24 cellular contexts compared by ENCODE assay signal in the genomic region with DNA sequence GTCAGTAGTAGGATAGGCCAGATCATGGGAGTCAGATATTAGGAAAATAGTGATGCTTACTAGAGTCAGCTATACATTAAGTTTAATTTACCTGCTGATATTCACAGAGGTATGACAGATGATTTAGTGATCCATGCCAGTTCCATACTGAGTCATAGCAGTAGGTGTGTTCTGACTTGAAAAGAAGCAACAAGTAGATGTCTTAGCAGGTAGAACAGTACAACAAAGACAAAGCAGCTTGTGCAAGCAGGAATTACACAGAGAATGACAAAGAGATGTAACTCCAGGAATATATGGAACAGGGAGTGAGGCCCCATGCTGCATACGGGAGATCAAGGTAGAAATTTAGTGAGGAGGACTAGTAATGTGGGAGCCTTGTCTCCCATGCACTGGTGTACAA.
"Had no signal": no experiment of that assay in that cellular context is flagged by ENCODE, and none has a peak within 500 bp of the region (broad histone marks: within the 10 kb centered on the region; RNA-seq: fewer than 3 reads in every experiment).

No MANE protein-coding gene starts in this region.

- H3K27ac ChIP-seq: brain microvascular endothelial cell, gastroesophageal sphincter, neutrophil, right lobe of liver, vagina had no signal

- H3K4me1 ChIP-seq: gastroesophageal sphincter, right lobe of liver had no signal

- DNase-seq: activated CD4-positive, alpha-beta T cell treated with anti-CD3 and anti-CD28 coated beads, Interleukin-2, amount 10 ng/mL, durations not matched to agents 24 days and 14 days; activated CD4-positive, CD25-positive, alpha-beta regulatory T cell treated with anti-CD3 and anti-CD28 coated beads, Interleukin-2, amount 50 U/mL, for 72 hours; activated CD8-positive, alpha-beta T cell treated with anti-CD3 and anti-CD28 coated beads for 36 hours; activated gamma-delta T cell treated with Interleukin-2 at 50 U/mL for 16 hours; activated naive CD4-positive, alpha-beta T cell treated with anti-CD3 and anti-CD28 coated beads, Interleukin-2, amount 50 U/mL, for 16 hours; activated T-cell treated with anti-CD3 and anti-CD28 coated beads, Interleukin-2, amount 50 U/mL, for 4 hours; amniotic stem cell; brain microvascular endothelial cell; central memory CD4-positive, alpha-beta T cell; hippocampal formation; kidney; left colon; naive B cell; nephron progenitor cell; right lobe of liver; stimulated activated CD4-positive, alpha-beta T cell treated with anti-CD3 and anti-CD28 coated beads, Interleukin-4, amount 100 ng/mL, for 1 hour; stimulated activated naive CD8-positive, alpha-beta T cell treated with anti-CD3 and anti-CD28 coated beads, Interleukin-15, amount 100 ng/mL, for 72 hours; substantia nigra; T-helper 2 cell had no signal

- H3K9me3 ChIP-seq: gastroesophageal sphincter, neutrophil, right lobe of liver, vagina had no signal

- H3K36me3 ChIP-seq: brain microvascular endothelial cell, gastroesophageal sphincter, neutrophil, right lobe of liver, vagina had no signal

- H3K4me3 ChIP-seq: gastroesophageal sphincter, right lobe of liver, vagina had no signal

- ATAC-seq: activated CD8-positive, alpha-beta T cell treated with anti-CD3 and anti-CD28 coated beads for 36 hours; activated T-cell treated with anti-CD3 and anti-CD28 coated beads, Interleukin-2, amount 50 U/mL, for 4 hours; activated T-helper 17 cell treated with anti-CD3 and anti-CD28 coated beads, Interleukin-2, amount 50 U/mL, for 72 hours; gastroesophageal sphincter; left colon; right lobe of liver; stimulated activated effector memory CD8-positive, alpha-beta T cell treated with anti-CD3 and anti-CD28 coated beads, Interleukin-12 subunit alpha, Interleukin-12 subunit beta, amount 100 ng/mL, for 72 hours; stimulated activated naive CD8-positive, alpha-beta T cell treated with anti-CD3 and anti-CD28 coated beads, Interleukin-15, amount 100 ng/mL, for 72 hours had no signal

- H3K27me3 ChIP-seq: brain microvascular endothelial cell, gastroesophageal sphincter, neutrophil, right lobe of liver, vagina had no signal
